Comparison of ENCODE assay signal across 36 cellular contexts in genomic region chr5:41043109-41043747, GRCh38. TPM values are rescaled to one million over a fixed set of nuclear protein-coding genes. Genes with fewer than 3 reads are reported as not detected.
"Had no signal": no experiment of that assay in that cellular context is flagged by ENCODE, and none has a peak within 500 bp of the region (broad histone marks: within the 10 kb centered on the region; RNA-seq: fewer than 3 reads in every experiment).

No MANE protein-coding gene starts in this region.

- H3K4me3 Mint-ChIP-seq: activated CD8-positive, alpha-beta T cell treated with anti-CD3 and anti-CD28 coated beads for 36 hours; activated naive CD4-positive, alpha-beta T cell treated with anti-CD3 and anti-CD28 coated beads, Interleukin-2, amount 10 ng/mL, durations not matched to agents 7 days and 5 days; activated naive CD8-positive, alpha-beta T cell; activated naive CD8-positive, alpha-beta T cell treated with anti-CD3 and anti-CD28 coated beads, Interleukin-2, amount 50 U/mL, for 24 hours; activated T-helper 1 cell treated with anti-CD3 and anti-CD28 coated beads, Interleukin-12 subunit alpha, Interleukin-12 subunit beta, Interleukin-2, Interleukin-4 antibody, amounts not matched to agents 30 ng/mL and 10 ng/mL and 1 ng/mL, durations not matched to agents 14 hours and 24 hours and 36 hours; brain had no signal

- H3K4me3 ChIP-seq: K562, SJCRH30, SK-N-MC had no signal

- H3K27me3 ChIP-seq: SJCRH30 had no signal

- ATAC-seq: activated CD8-positive, alpha-beta T cell treated with anti-CD3 and anti-CD28 coated beads for 36 hours; activated naive CD8-positive, alpha-beta T cell treated with anti-CD3 and anti-CD28 coated beads, Interleukin-2, amount 50 U/mL, for 24 hours; K562; Panc1 had no signal

- DNase-seq: activated CD4-positive, alpha-beta T cell treated with anti-CD3 and anti-CD28 coated beads for 1 hour; activated CD4-positive, alpha-beta T cell treated with anti-CD3 and anti-CD28 coated beads for 48 hours; activated CD4-positive, CD25-positive, alpha-beta regulatory T cell; activated CD8-positive, alpha-beta T cell treated with anti-CD3 and anti-CD28 coated beads for 36 hours; activated naive CD4-positive, alpha-beta T cell treated with anti-CD3 and anti-CD28 coated beads, Interleukin-2, amount 10 ng/mL, durations not matched to agents 7 days and 5 days; activated naive CD8-positive, alpha-beta T cell treated with anti-CD3 and anti-CD28 coated beads, Interleukin-2, amount 50 U/mL, for 24 hours; activated T-cell treated with anti-CD3 and anti-CD28 coated beads, Interleukin-2, amount 50 U/mL, for 1 hour; anterior cingulate cortex; caudate nucleus; cerebellar nuclear complex; NCI-H1105; NCI-H1436; NCI-H1694; NCI-H1930; NCI-H2081 treated with DMSO at 0.1 percent for 48 hours; NCI-H345; NCI-H524 treated with DMSO at 0.1 percent for 48 hours; NCI-H748 treated with DMSO at 0.1 percent for 48 hours; NK-92 treated with Interleukin-12 subunit alpha and Interleukin-12 subunit beta, amount 100 ng/mL, for 24 hours; SHP77; SJCRH30; T1000; WERI-Rb-1 had no signal

- H3K9me3 Mint-ChIP-seq: activated CD8-positive, alpha-beta T cell treated with anti-CD3 and anti-CD28 coated beads for 36 hours; activated naive CD4-positive, alpha-beta T cell treated with anti-CD3 and anti-CD28 coated beads, Interleukin-2, amount 10 ng/mL, durations not matched to agents 7 days and 5 days; activated naive CD8-positive, alpha-beta T cell treated with anti-CD3 and anti-CD28 coated beads, Interleukin-2, amount 50 U/mL, for 24 hours; activated T-helper 1 cell treated with anti-CD3 and anti-CD28 coated beads, Interleukin-12 subunit alpha, Interleukin-12 subunit beta, Interleukin-2, Interleukin-4 antibody, amounts not matched to agents 30 ng/mL and 10 ng/mL and 1 ng/mL, durations not matched to agents 14 hours and 24 hours and 36 hours; brain had no signal

- H3K4me1 ChIP-seq: SJCRH30 had no signal

- FAIRE-seq: bronchial epithelial cell, K562 had no signal

- H3K27ac Mint-ChIP-seq: activated CD8-positive, alpha-beta T cell treated with anti-CD3 and anti-CD28 coated beads for 36 hours; activated naive CD4-positive, alpha-beta T cell treated with anti-CD3 and anti-CD28 coated beads, Interleukin-2, amount 10 ng/mL, durations not matched to agents 7 days and 5 days; activated naive CD8-positive, alpha-beta T cell; activated naive CD8-positive, alpha-beta T cell treated with anti-CD3 and anti-CD28 coated beads, Interleukin-2, amount 50 U/mL, for 24 hours; activated T-helper 1 cell treated with anti-CD3 and anti-CD28 coated beads, Interleukin-12 subunit alpha, Interleukin-12 subunit beta, Interleukin-2, Interleukin-4 antibody, amounts not matched to agents 30 ng/mL and 10 ng/mL and 1 ng/mL, durations not matched to agents 14 hours and 24 hours and 36 hours; brain had no signal

- H3K4me1 Mint-ChIP-seq: activated naive CD4-positive, alpha-beta T cell treated with anti-CD3 and anti-CD28 coated beads, Interleukin-2, amount 10 ng/mL, durations not matched to agents 7 days and 5 days; activated naive CD8-positive, alpha-beta T cell treated with anti-CD3 and anti-CD28 coated beads, Interleukin-2, amount 50 U/mL, for 24 hours; brain had no signal

- H3K36me3 Mint-ChIP-seq: activated naive CD4-positive, alpha-beta T cell treated with anti-CD3 and anti-CD28 coated beads, Interleukin-2, amount 10 ng/mL, durations not matched to agents 7 days and 5 days; activated naive CD8-positive, alpha-beta T cell; brain had no signal

- H3K27me3 Mint-ChIP-seq: activated CD8-positive, alpha-beta T cell treated with anti-CD3 and anti-CD28 coated beads for 36 hours; activated naive CD4-positive, alpha-beta T cell treated with anti-CD3 and anti-CD28 coated beads, Interleukin-2, amount 10 ng/mL, durations not matched to agents 7 days and 5 days; activated naive CD8-positive, alpha-beta T cell; activated naive CD8-positive, alpha-beta T cell treated with anti-CD3 and anti-CD28 coated beads, Interleukin-2, amount 50 U/mL, for 24 hours; brain had no signal

- H3K36me3 ChIP-seq: SJCRH30, WERI-Rb-1 had no signal

- H3K27ac ChIP-seq: SJCRH30, SK-N-MC, WERI-Rb-1 had no signal

- H3K9me3 ChIP-seq: SJCRH30 had no signal

RNA-seq across cellular contexts. Expression of gene MROH2B, which starts 27.9 kb away (rescaled TPM):
- total RNA-seq: activated CD8-positive, alpha-beta memory T cell treated with anti-CD3 and anti-CD28 coated beads for 36 hours; activated CD8-positive, alpha-beta T cell treated with anti-CD3 and anti-CD28 coated beads for 36 hours; activated T-helper 1 cell treated with anti-CD3 and anti-CD28 coated beads, Interleukin-12 subunit alpha, Interleukin-12 subunit beta, Interleukin-2, Interleukin-4 antibody, amounts not matched to agents 30 ng/mL and 10 ng/mL and 1 ng/mL, durations not matched to agents 14 hours and 24 hours and 36 hours; bronchial epithelial cell; K562; MCF 10A; NCI-H460; RPMI7951; SJCRH30; T-helper 1 cell treated with Interleukin-12 subunit alpha and Interleukin-12 subunit beta and Interleukin-4 antibody, amounts not matched to agents 30 ng/mL and 1 ng/mL, for 36 hours; T-helper 2 cell treated with Interferon-gamma antibody and Interleukin-4, amounts not matched to agents 100 ng/mL and 5 ng/mL, for 36 hours had no signal
- polyA plus RNA-seq: K562 had no signal
